Comparison of ENCODE assay signal across 21 cellular contexts in the genomic region with DNA sequence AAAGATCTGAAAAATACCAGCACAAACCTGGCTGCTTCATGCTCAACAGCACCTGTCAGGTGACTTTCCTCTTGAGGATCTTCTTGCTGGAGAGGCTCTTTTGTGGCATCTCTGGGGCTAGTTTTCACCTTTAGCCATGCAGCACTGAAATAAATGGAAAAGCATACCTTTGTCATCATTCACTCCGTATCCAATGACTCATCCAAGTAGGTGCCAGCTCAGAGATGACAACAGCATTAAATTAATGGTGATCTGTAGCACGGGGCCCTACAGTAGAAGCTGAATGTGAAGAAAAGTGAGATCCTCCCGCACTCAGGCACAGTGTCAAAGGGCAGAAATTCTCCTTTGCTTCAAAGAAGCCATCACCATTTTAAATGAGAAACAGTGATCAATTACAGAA. TPM values are rescaled to one million over a fixed set of nuclear protein-coding genes. Genes with fewer than 3 reads are reported as not detected.
DNase-seq lines count a peak whose midpoint lies in the region; ATAC-seq and TF ChIP-seq lines count a peak whose summit lies in the region.
"Had no signal": no experiment of that assay in that cellular context is flagged by ENCODE, and none has a peak within 500 bp of the region (broad histone marks: within the 10 kb centered on the region; RNA-seq: fewer than 3 reads in every experiment).

No MANE protein-coding gene starts in this region.

- CTCF ChIA-PET in RWPE1 (lab: Yijun Ruan, JAX) = no interaction called here

- H3K4me1 ChIP-seq in smooth muscle cell (ENCODE audit: low read depth) (no peaks in the 10 kb centered on the region), prostate gland (replicated peaks) (no peaks in the 10 kb centered on the region)
- H3K4me1 ChIP-seq: BLaER1 treated with 17β-estradiol and CSF1 and Interleukin-3, amounts not matched to agents 10 nM and 100 nM had no signal

- intact Hi-C loops in prostate gland (cut with DNase I) = no loop called here

- TF ChIP-seq POLR2A in prostate gland (IDR thresholded peaks at IDR 0.05) = no peak

- peaks cover 2% of the 10 kb centered on the region for H3K79me2 ChIP-seq in smooth muscle cell (ENCODE audit: low read depth)

- H3K36me3 ChIP-seq in smooth muscle cell (ENCODE audit: low read depth) (peaks cover 15% of the 10 kb centered on the region), prostate gland (no peaks in the 10 kb centered on the region)

- H3K9ac ChIP-seq in smooth muscle cell (ENCODE audit: low read depth) = no peak overlapping the region
- H3K9ac ChIP-seq: BLaER1 treated with 17β-estradiol and CSF1 and Interleukin-3, amounts not matched to agents 10 nM and 100 nM had no signal

- no peak overlapping the region for H2AFZ ChIP-seq in smooth muscle cell (ENCODE audit: low read depth)

- DNase-seq in DMS53 (lab: John Stamatoyannopoulos, UW) = peak; percentile 53
- DNase-seq in DMS53 treated with DMSO at 0.1 percent for 48 hours (lab: John Stamatoyannopoulos, UW; ENCODE audit: unreplicated experiment) = no peak
- DNase-seq in RWPE1 (ENCODE audit: low spot score) = peak; percentile 75
- peak; percentile 44 for DNase-seq in epithelial cell of proximal tubule (ENCODE audit: low read depth)
- no peak for DNase-seq in smooth muscle cell (lab: John Stamatoyannopoulos, UW; ENCODE audit: unreplicated experiment)
- DNase-seq in prostate gland (ENCODE audit: low spot score) = no peak
- no peak for DNase-seq in NCI-H1105 (lab: John Stamatoyannopoulos, UW)
- DNase-seq: activated B cell treated with CpG ODN at 0.5 μM for 24 hours; activated CD4-positive, alpha-beta memory T cell treated with anti-CD3 and anti-CD28 coated beads, Interleukin-2, amount 10 ng/mL, durations not matched to agents 7 days and 5 days; activated naive CD4-positive, alpha-beta T cell treated with anti-CD3 and anti-CD28 coated beads for 36 hours; anterior cingulate cortex; effector CD8-positive, alpha-beta T cell; hypothalamus; left cardiac atrium; NCI-H1105 treated with DMSO at 0.1 percent for 48 hours; NCI-H69 had no signal

- no peak overlapping the region for H3K4me2 ChIP-seq in smooth muscle cell
- H3K4me2 ChIP-seq: BLaER1 treated with 17β-estradiol and CSF1 and Interleukin-3, amounts not matched to agents 10 nM and 100 nM had no signal

- H3K27ac ChIP-seq in RWPE1 = no peak overlapping the region
- peak overlapping the region; percentile 14 for H3K27ac ChIP-seq in smooth muscle cell (ENCODE audit: low read depth)
- no peak overlapping the region for H3K27ac ChIP-seq in prostate gland
- H3K27ac ChIP-seq: 22Rv1; BLaER1 treated with 17β-estradiol and CSF1 and Interleukin-3, amounts not matched to agents 10 nM and 100 nM; SJSA1 had no signal

- TF ChIP-seq CTCF in RWPE1 (conservative IDR thresholded peaks at IDR 0.05; ENCODE audit: low read depth) (no peak), epithelial cell of proximal tubule (conservative IDR thresholded peaks at IDR 0.05; ENCODE audit: low read depth, low read length) (no peak), smooth muscle cell (IDR thresholded peaks at IDR 0.05; ENCODE audit: borderline replicate concordance, insufficient read depth, poor library complexity, severe bottlenecking) (no peak), prostate gland (IDR thresholded peaks at IDR 0.05) (no peak)

- 91% methylated on average over 3 of the region's 3 CpGs for WGBS in smooth muscle cell (ENCODE audit: low lambda C conversion rate)
- WGBS in prostate gland = 82% methylated on average over 3 of the region's 3 CpGs

- H3K9me3 ChIP-seq in smooth muscle cell (replicated peaks; ENCODE audit: low read depth) = no peaks in the 10 kb centered on the region
- H3K9me3 ChIP-seq in prostate gland = no peaks in the 10 kb centered on the region
- H3K9me3 ChIP-seq: BLaER1 treated with 17β-estradiol and CSF1 and Interleukin-3, amounts not matched to agents 10 nM and 100 nM; SJSA1 had no signal

- H3K4me3 ChIP-seq in epithelial cell of proximal tubule (ENCODE audit: low read depth, low read length) (no peak overlapping the region), smooth muscle cell (no peak overlapping the region), prostate gland (no peak overlapping the region)
- H3K4me3 ChIP-seq: BLaER1 treated with 17β-estradiol and CSF1 and Interleukin-3, amounts not matched to agents 10 nM and 100 nM; SJSA1 had no signal

- POLR2A ChIA-PET in RWPE1 (lab: Yijun Ruan, JAX; ENCODE audit: low non-redundant PET) = no interaction called here

- H3K27me3 ChIP-seq in smooth muscle cell (ENCODE audit: low read depth) (no peaks in the 10 kb centered on the region), prostate gland (replicated peaks; ENCODE audit: insufficient read depth) (no peaks in the 10 kb centered on the region)
- H3K27me3 ChIP-seq: BLaER1 treated with 17β-estradiol and CSF1 and Interleukin-3, amounts not matched to agents 10 nM and 100 nM; SJSA1 had no signal

- peaks cover 14% of the 10 kb centered on the region for H4K20me1 ChIP-seq in smooth muscle cell (ENCODE audit: low read depth)

- no peaks in the 10 kb centered on the region for H3F3A ChIP-seq in smooth muscle cell (ENCODE audit: low read depth)

- no peak for ATAC-seq in GM18870 (IDR thresholded peaks at IDR 0.05; ENCODE audit: unreplicated experiment)
- ATAC-seq: left cardiac atrium; natural killer cell treated with Interleukin-12 subunit alpha and Interleukin-12 subunit beta and Interleukin-15 and Interleukin-18, amount 100 ng/mL, for 72 hours had no signal

RNA-seq across cellular contexts. Expression of a gene that starts 32.2 kb away (rescaled TPM):
- total RNA-seq in epithelial cell of proximal tubule (13.5 and 15.7 TPM in 2 replicates), smooth muscle cell (15.0 and 22.0 TPM in 2 replicates), prostate gland (10 to 100 TPM; 17.2 to 28.3 TPM)
- polyA plus RNA-seq in smooth muscle cell = 4.9 and 6.3 TPM in 2 replicates

RNA-seq across cellular contexts. Expression of a gene that starts 32.5 kb away (rescaled TPM):
- total RNA-seq in epithelial cell of proximal tubule (351 and 501 TPM in 2 replicates), smooth muscle cell (132 and 363 TPM in 2 replicates), prostate gland (100 to 1,000 TPM; 111 to 220 TPM)
- 431 and 468 TPM in 2 replicates for polyA plus RNA-seq in smooth muscle cell

RNA-seq across cellular contexts. Expression of a gene that starts 43.1 kb away (rescaled TPM):
- total RNA-seq in epithelial cell of proximal tubule (10.1 and 23.9 TPM in 2 replicates), smooth muscle cell (13.7 and 26.3 TPM in 2 replicates), prostate gland (10 to 100 TPM in 1 of 2 donors, 1 to 10 TPM in 1; 8.3 to 10.7 TPM)
- 57.5 and 59.1 TPM in 2 replicates for polyA plus RNA-seq in smooth muscle cell

RNA-seq across cellular contexts. Expression of a gene that starts 43.2 kb away (rescaled TPM):
- 0.22 and 1.2 TPM in 2 replicates for total RNA-seq in epithelial cell of proximal tubule
- 3.3 and 5.5 TPM in 2 replicates for total RNA-seq in smooth muscle cell
- 5.8 and 6.5 TPM in 2 replicates for polyA plus RNA-seq in smooth muscle cell
- total RNA-seq in prostate gland = 1 to 10 TPM; 3.5 to 6.1 TPM

RNA-seq across cellular contexts. Expression of a gene that starts 52.0 kb away (rescaled TPM):
- 0.65 and 1.3 TPM in 2 replicates for total RNA-seq in epithelial cell of proximal tubule
- 2.6 and 3.9 TPM in 2 replicates for total RNA-seq in smooth muscle cell
- polyA plus RNA-seq in smooth muscle cell = 2.4 and 3.7 TPM in 2 replicates
- total RNA-seq in prostate gland = 1 to 10 TPM; 5.3 to 7.9 TPM

Comparison
In these comparisons a context has a peak if more than half of its experiments do, and no peak if none do; other contexts are left out.
1. DNase-seq: peak in DMS53 (single experiment), RWPE1 (single experiment) and epithelial cell of proximal tubule (single experiment); none in DMS53 treated with DMSO at 0.1 percent for 48 hours (single experiment), smooth muscle cell (single experiment), prostate gland (single experiment) and NCI-H1105 (single experiment).